Comparison of ENCODE assay signal across 15 cellular contexts in the genomic region with DNA sequence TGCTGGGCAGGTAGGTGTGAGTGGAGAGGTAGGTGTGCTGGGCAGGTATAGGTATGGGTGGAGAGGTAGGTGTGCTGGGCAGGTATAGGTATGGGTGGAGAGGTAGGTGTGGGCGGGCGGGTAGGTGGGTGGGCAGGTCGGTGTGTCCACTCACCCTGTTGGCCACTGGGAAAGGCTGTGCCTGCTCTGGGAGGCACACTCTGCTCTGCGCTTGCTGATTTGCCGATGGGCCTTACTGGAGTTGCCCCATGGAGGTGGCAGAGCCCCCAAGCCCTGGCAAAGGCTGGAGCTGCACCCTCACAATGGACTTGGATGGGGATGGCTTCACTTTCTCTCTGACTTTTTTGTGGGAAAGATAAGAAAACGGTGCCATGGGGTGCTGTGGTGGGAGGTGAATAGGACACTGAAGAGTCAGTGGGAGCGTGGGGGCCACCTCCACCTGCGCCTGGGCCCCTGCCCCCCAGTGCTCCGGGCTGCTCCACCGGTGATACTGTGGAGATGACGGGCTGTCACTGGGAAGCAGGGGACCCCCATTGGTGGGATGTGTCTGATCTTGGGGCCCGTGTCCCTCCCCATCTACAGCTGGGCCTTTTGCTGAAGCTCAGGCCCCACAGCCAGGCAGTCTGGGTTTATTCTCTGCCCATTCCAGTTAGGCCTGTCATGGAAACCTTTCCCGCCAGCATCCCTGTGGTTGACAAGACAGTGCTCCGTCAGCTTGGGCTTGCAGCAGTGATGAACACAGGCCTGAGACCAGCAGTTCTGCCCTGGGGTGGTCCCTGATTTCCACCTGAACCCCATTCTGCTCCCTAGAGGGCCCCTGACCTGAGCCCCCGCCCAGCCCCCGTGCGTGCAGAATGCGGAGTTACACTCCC.
"Had no signal": no experiment of that assay in that cellular context is flagged by ENCODE, and none has a peak within 500 bp of the region (broad histone marks: within the 10 kb centered on the region; RNA-seq: fewer than 3 reads in every experiment).

No MANE protein-coding gene starts in this region.

- H3K4me1 ChIP-seq: ascending aorta, breast epithelium had no signal

- DNase-seq: activated B cell treated with CpG ODN at 0.5 μM for 24 hours; activated CD4-positive, alpha-beta T cell treated with anti-CD3 and anti-CD28 coated beads for 48 hours; activated CD8-positive, alpha-beta memory T cell treated with anti-CD3 and anti-CD28 coated beads, Interleukin-2, amount 50 U/mL, for 48 hours; activated CD8-positive, alpha-beta T cell treated with anti-CD3 and anti-CD28 coated beads, Interleukin-2, amount 10 ng/mL, durations not matched to agents 7 days and 5 days; activated naive CD4-positive, alpha-beta T cell; activated T-cell treated with anti-CD3 and anti-CD28 coated beads, Interleukin-2, amount 50 U/mL, for 72 hours; dermis blood vessel endothelial cell; erythroblast; naive B cell; nucleus accumbens; stomach; SW 1271 had no signal

- H3K27ac Mint-ChIP-seq: activated B cell treated with CpG ODN at 0.5 μM for 24 hours; activated CD8-positive, alpha-beta T cell treated with anti-CD3 and anti-CD28 coated beads, Interleukin-2, amount 10 ng/mL, durations not matched to agents 7 days and 5 days; activated T-cell treated with anti-CD3 and anti-CD28 coated beads, Interleukin-2, amount 50 U/mL, for 72 hours had no signal

- H3K4me3 Mint-ChIP-seq: activated B cell treated with CpG ODN at 0.5 μM for 24 hours; activated CD8-positive, alpha-beta T cell treated with anti-CD3 and anti-CD28 coated beads, Interleukin-2, amount 10 ng/mL, durations not matched to agents 7 days and 5 days; activated T-cell treated with anti-CD3 and anti-CD28 coated beads, Interleukin-2, amount 50 U/mL, for 72 hours had no signal

- H3K4me3 ChIP-seq: ascending aorta, breast epithelium, stomach, thoracic aorta had no signal

- H3K27me3 Mint-ChIP-seq: activated B cell treated with CpG ODN at 0.5 μM for 24 hours, naive B cell had no signal

- H3K36me3 ChIP-seq: breast epithelium had no signal

- H3K27ac ChIP-seq: ascending aorta, breast epithelium, stomach, thoracic aorta had no signal

- H3K4me1 Mint-ChIP-seq: activated B cell treated with CpG ODN at 0.5 μM for 24 hours had no signal

- H3K27me3 ChIP-seq: ascending aorta, breast epithelium, stomach had no signal

- ATAC-seq: activated CD8-positive, alpha-beta T cell treated with anti-CD3 and anti-CD28 coated beads, Interleukin-2, amount 10 ng/mL, durations not matched to agents 7 days and 5 days; activated T-cell treated with anti-CD3 and anti-CD28 coated beads, Interleukin-2, amount 50 U/mL, for 72 hours had no signal
